Comparison of ENCODE assay signal across 12 cellular contexts in the genomic region with DNA sequence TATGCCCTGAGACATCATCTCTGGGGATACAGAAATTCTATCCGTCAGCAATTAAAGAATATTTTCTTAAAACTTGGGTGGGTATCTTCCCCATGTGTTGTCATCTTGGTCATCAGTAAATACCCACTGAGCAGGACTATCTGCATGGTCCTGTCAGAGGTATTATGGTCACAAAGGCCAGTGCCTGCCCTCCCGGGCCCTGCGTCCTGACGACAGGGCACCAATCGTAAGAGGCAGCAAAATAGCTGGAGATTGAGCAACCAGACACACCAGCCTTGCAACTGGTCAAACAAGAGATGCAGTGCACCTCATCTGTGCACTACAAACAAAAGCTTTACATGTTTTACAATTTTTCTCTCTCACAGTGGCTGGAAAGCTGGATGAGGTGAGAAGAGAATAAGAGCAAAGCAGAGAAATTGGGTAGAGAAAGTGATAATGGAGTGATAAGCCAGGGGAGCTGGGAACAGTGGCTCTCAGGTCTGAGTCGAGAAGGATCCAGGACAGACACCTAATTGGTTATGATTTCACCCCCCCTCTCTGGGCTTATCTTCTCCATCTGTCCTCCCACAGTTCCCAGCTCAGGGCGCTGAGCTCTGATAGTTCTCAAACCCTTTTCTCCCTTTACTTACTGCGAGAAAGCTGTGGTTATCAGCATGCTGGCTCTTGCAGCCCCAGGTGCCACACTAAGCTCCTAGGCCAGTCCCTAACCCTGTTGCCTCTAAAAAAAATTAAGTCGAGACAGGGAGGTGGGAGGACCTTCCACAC. TPM values are rescaled to one million over a fixed set of nuclear protein-coding genes. Genes with fewer than 3 reads are reported as not detected.
DNase-seq lines count a peak whose midpoint lies in the region; ATAC-seq and TF ChIP-seq lines count a peak whose summit lies in the region.
"Had no signal": no experiment of that assay in that cellular context is flagged by ENCODE, and none has a peak within 500 bp of the region (broad histone marks: within the 10 kb centered on the region; RNA-seq: fewer than 3 reads in every experiment).

No MANE protein-coding gene starts in this region.

- no peaks in the 10 kb centered on the region for H3K36me3 ChIP-seq in trophoblast cell (ENCODE audit: control insufficient read depth in 1 of 2, insufficient read depth in 2 of 2, low read length in 2 of 2)

- peak overlapping the region; percentile 74 for H4K91ac ChIP-seq in trophoblast cell (ENCODE audit: low read depth, low read length)

- no peak overlapping the region for H3K23ac ChIP-seq in trophoblast cell (ENCODE audit: low read length)

- no peaks in the 10 kb centered on the region for H3K9me3 ChIP-seq in trophoblast cell (ENCODE audit: insufficient read depth, low read depth, low read length)

- no peak overlapping the region for H3K9ac ChIP-seq in trophoblast cell (ENCODE audit: low read length)

- peak overlapping the region; percentile 70 for H2BK120ac ChIP-seq in trophoblast cell (ENCODE audit: insufficient read depth, low read length, poor library complexity)

- no peak overlapping the region for H2AFZ ChIP-seq in trophoblast cell (ENCODE audit: insufficient read depth, low read length, poor library complexity)

- H2AK5ac ChIP-seq in trophoblast cell (ENCODE audit: low read length) = peak overlapping the region; percentile 53

- WGBS in trophoblast cell (ENCODE audit: extremely low coverage, insufficient coverage, insufficient read length) = no CpG with 5 or more reads among the region's 9 CpGs

- H3K4me3 Mint-ChIP-seq in chondrocyte (ENCODE audit: unreplicated experiment) = no peak overlapping the region
- H3K4me3 Mint-ChIP-seq: central memory CD8-positive, alpha-beta T cell had no signal

- H2BK5ac ChIP-seq in trophoblast cell (ENCODE audit: low read depth, low read length, poor library complexity) = peak overlapping the region; percentile 71

- H3K36me3 Mint-ChIP-seq in chondrocyte (ENCODE audit: low read depth) = no peaks in the 10 kb centered on the region

- H3K4me1 Mint-ChIP-seq in chondrocyte (ENCODE audit: low read depth) = peaks cover 67% of the 10 kb centered on the region
- H3K4me1 Mint-ChIP-seq: central memory CD8-positive, alpha-beta T cell had no signal

- DNase-seq in ELF-1 (ENCODE audit: low read depth, low spot score) (peak; percentile 64), NCI-H2196 treated with DMSO at 0.1 percent for 48 hours (lab: John Stamatoyannopoulos, UW; ENCODE audit: unreplicated experiment) (peak; percentile 41), chondrocyte (ENCODE audit: low spot score) (no peak), trophoblast cell (peak; percentile 60 to 80), kidney tubule cell (ENCODE audit: low spot score) (no peak), NOMO-1 treated with DMSO at 0.1 percent for 48 hours (lab: John Stamatoyannopoulos, UW; ENCODE audit: unreplicated experiment) (no peak)
- DNase-seq: activated CD4-positive, CD25-positive, alpha-beta regulatory T cell treated with anti-CD3 and anti-CD28 coated beads, Interleukin-2, amount 50 U/mL, for 72 hours; activated gamma-delta T cell; NCI-H748 treated with DMSO at 0.1 percent for 48 hours had no signal

- peak overlapping the region; percentile 83 for H3K27ac ChIP-seq in trophoblast cell (ENCODE audit: low read depth, low read length)

- H3K4me2 ChIP-seq in trophoblast cell (ENCODE audit: low read length) = peak overlapping the region; percentile 12

- peak overlapping the region; percentile 15 for H3K18ac ChIP-seq in trophoblast cell (ENCODE audit: low read length)

- H3K14ac ChIP-seq in trophoblast cell (ENCODE audit: low read length) = peak overlapping the region; percentile 59

- peaks cover 43 to 63% of the 10 kb centered on the region in 2 experiments for H3K4me1 ChIP-seq in trophoblast cell (ENCODE audit: control insufficient read depth in 1 of 2, insufficient read depth in 2 of 2, low read length in 2 of 2)

- H4K8ac ChIP-seq in trophoblast cell (ENCODE audit: low read depth, low read length) = peak overlapping the region; percentile 13

- H3K27me3 Mint-ChIP-seq in chondrocyte (ENCODE audit: low read depth) = no peaks in the 10 kb centered on the region

- peak overlapping the region; percentile 51 for H2BK12ac ChIP-seq in trophoblast cell (ENCODE audit: low read length)

- H3K4ac ChIP-seq in trophoblast cell (ENCODE audit: low read depth, low read length) = no peak overlapping the region

- peaks cover 32% of the 10 kb centered on the region for H3K79me1 ChIP-seq in trophoblast cell (ENCODE audit: low read length)

- H3K27ac Mint-ChIP-seq in chondrocyte (ENCODE audit: unreplicated experiment) = peak overlapping the region; percentile 23

- H3K79me2 ChIP-seq in trophoblast cell (ENCODE audit: control insufficient read depth, insufficient read depth, low read length, poor library complexity) = peaks cover 5% of the 10 kb centered on the region

- no peaks in the 10 kb centered on the region for H3K27me3 ChIP-seq in trophoblast cell (ENCODE audit: insufficient read depth, low read length)

- H3K4me3 ChIP-seq in trophoblast cell (ENCODE audit: low read depth, low read length) = no peak overlapping the region

- no peaks in the 10 kb centered on the region for H3K9me3 Mint-ChIP-seq in chondrocyte (ENCODE audit: low read depth)
- H3K9me3 Mint-ChIP-seq: central memory CD8-positive, alpha-beta T cell had no signal

- H4K12ac ChIP-seq in trophoblast cell (ENCODE audit: low read depth, low read length) = no peak overlapping the region

- TF ChIP-seq CTCF in chondrocyte (IDR thresholded peaks at IDR 0.05) = no peak

- no peak for ATAC-seq in GM21381 (IDR thresholded peaks at IDR 0.05; ENCODE audit: unreplicated experiment)
- ATAC-seq: sciatic nerve had no signal

RNA-seq across cellular contexts. Expression of gene SRP9, which starts 8.8 kb away (rescaled TPM):
- total RNA-seq in chondrocyte = 190 to 207 TPM (median 200 TPM) in 3 replicates
- polyA plus RNA-seq in trophoblast cell (2013) = 268 and 277 TPM in 2 replicates

RNA-seq across cellular contexts. Expression of gene EPHX1, which starts 41.1 kb away (rescaled TPM):
- 61.8 to 69.1 TPM (median 67.0 TPM) in 3 replicates for total RNA-seq in chondrocyte
- polyA plus RNA-seq in trophoblast cell (2013) = 44.6 and 45.9 TPM in 2 replicates

Comparison
In these comparisons a context has a peak if more than half of its experiments do, and no peak if none do; other contexts are left out.
1. DNase-seq: peak in ELF-1 (single experiment), NCI-H2196 treated with DMSO at 0.1 percent for 48 hours (single experiment) and trophoblast cell (2 of 2); none in chondrocyte (single experiment), kidney tubule cell (single experiment) and NOMO-1 treated with DMSO at 0.1 percent for 48 hours (single experiment).